ENCODE assay signal across 8 cellular contexts in the genomic region with DNA sequence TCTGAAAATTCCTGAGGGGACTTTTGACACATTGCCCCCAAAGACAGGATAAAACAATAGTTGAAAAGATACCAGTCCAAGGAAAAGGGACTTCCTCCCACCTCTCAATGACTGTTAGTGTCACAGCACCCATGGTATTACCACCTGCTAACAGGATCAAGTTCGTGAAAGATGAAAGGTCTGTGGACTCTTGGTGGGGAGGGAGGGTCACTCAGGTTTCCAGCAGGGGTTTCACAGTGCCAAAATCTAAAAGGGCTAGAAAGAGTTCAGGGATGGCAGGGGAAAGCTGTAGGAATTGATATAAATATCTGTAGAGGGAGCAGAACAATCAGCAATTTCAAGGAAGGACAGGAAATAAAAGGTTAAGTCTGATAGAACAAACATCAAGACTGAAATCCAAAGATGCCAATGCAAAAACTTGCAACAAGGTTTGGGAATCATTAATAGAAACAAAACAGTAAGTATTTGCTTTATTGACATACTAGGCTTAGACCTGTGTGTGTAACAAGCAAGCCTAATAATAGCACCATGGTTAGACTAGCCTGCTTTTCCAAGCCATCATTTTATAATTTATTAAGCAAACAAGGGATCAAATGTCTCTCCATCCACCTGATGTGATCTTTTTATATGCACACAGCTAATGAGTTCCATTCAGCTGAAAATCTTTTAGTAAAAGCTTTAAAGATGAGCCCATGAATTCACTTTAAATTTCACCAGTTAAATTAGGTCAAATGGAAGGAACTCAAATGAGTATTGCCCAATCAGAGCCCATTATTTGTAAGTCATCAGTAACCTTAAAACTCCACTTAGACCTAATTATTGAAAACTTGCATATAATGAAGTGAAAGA. TPM values are rescaled to one million over a fixed set of nuclear protein-coding genes. Genes with fewer than 3 reads are reported as not detected.
DNase-seq lines count a peak whose midpoint lies in the region; ATAC-seq, FAIRE-seq and TF ChIP-seq lines count a peak whose summit lies in the region.

No MANE protein-coding gene starts in this region.

- H2AFZ ChIP-seq in astrocyte (ENCODE audit: low read depth, low read length): no peak overlapping the region

- FAIRE-seq in astrocyte (lab: Jason Lieb, UNC): no peak

- H4K20me1 ChIP-seq in astrocyte (ENCODE audit: insufficient read depth, low read length): peaks cover 79% of the 10 kb centered on the region

- no peaks in the 10 kb centered on the region for H3K9me3 Mint-ChIP-seq in stimulated activated naive CD8-positive, alpha-beta T cell treated with anti-CD3 and anti-CD28 coated beads, Interleukin-15, Interleukin-2, amounts not matched to agents 100 ng/mL and 50 ng/mL, for 24 hours
- no peaks in the 10 kb centered on the region for H3K9me3 Mint-ChIP-seq in astrocyte (ENCODE audit: unreplicated experiment)

- no peaks in the 10 kb centered on the region for H3K27me3 Mint-ChIP-seq in stimulated activated naive CD8-positive, alpha-beta T cell treated with anti-CD3 and anti-CD28 coated beads, Interleukin-15, Interleukin-2, amounts not matched to agents 100 ng/mL and 50 ng/mL, for 24 hours
- H3K27me3 Mint-ChIP-seq in astrocyte (ENCODE audit: low read depth, unreplicated experiment): no peaks in the 10 kb centered on the region

- H3K36me3 ChIP-seq in astrocyte (ENCODE audit: insufficient read depth, low read length): peaks cover 56% of the 10 kb centered on the region

- peak overlapping the region; percentile 98 for H3K4me3 ChIP-seq in astrocyte (ENCODE audit: insufficient read depth, low read depth, low read length)

- ATAC-seq in stimulated activated naive CD8-positive, alpha-beta T cell treated with anti-CD3 and anti-CD28 coated beads, Interleukin-15, Interleukin-2, amounts not matched to agents 100 U/mL and 50 U/mL, for 24 hours: no peak
- ATAC-seq in GM21360 (IDR thresholded peaks at IDR 0.05; ENCODE audit: unreplicated experiment): no peak

- peaks cover 69% of the 10 kb centered on the region for H3K4me1 Mint-ChIP-seq in stimulated activated naive CD8-positive, alpha-beta T cell treated with anti-CD3 and anti-CD28 coated beads, Interleukin-15, Interleukin-2, amounts not matched to agents 100 ng/mL and 50 ng/mL, for 24 hours (ENCODE audit: low read depth)
- H3K4me1 Mint-ChIP-seq in astrocyte (ENCODE audit: low read depth, unreplicated experiment): peaks cover 17% of the 10 kb centered on the region

- H3K4me1 ChIP-seq in astrocyte (ENCODE audit: insufficient read depth, low read length): peaks cover 40% of the 10 kb centered on the region

- no peaks in the 10 kb centered on the region for H3K9me3 ChIP-seq in astrocyte (ENCODE audit: insufficient read depth, low read depth, low read length)

- peaks cover 79% of the 10 kb centered on the region for H3K36me3 Mint-ChIP-seq in stimulated activated naive CD8-positive, alpha-beta T cell treated with anti-CD3 and anti-CD28 coated beads, Interleukin-15, Interleukin-2, amounts not matched to agents 100 ng/mL and 50 ng/mL, for 24 hours (ENCODE audit: low read depth)
- H3K36me3 Mint-ChIP-seq in astrocyte (ENCODE audit: low read depth, unreplicated experiment): peaks cover 51% of the 10 kb centered on the region

- peak overlapping the region; percentile 96 for H3K27ac Mint-ChIP-seq in stimulated activated naive CD8-positive, alpha-beta T cell treated with anti-CD3 and anti-CD28 coated beads, Interleukin-15, Interleukin-2, amounts not matched to agents 100 ng/mL and 50 ng/mL, for 24 hours
- H3K27ac Mint-ChIP-seq in astrocyte (ENCODE audit: unreplicated experiment): peak overlapping the region; percentile 93

- H3K27ac ChIP-seq in astrocyte (ENCODE audit: low read depth, low read length): peak overlapping the region; percentile 98

- H3K27me3 ChIP-seq in astrocyte (ENCODE audit: insufficient read depth, low read length): no peaks in the 10 kb centered on the region

- H3K79me2 ChIP-seq in astrocyte (ENCODE audit: insufficient read depth, low read length): peaks cover 90% of the 10 kb centered on the region

- H3K4me3 Mint-ChIP-seq in stimulated activated naive CD8-positive, alpha-beta T cell treated with anti-CD3 and anti-CD28 coated beads, Interleukin-15, Interleukin-2, amounts not matched to agents 100 ng/mL and 50 ng/mL, for 24 hours: peak overlapping the region; percentile 100
- peak overlapping the region; percentile 100 for H3K4me3 Mint-ChIP-seq in astrocyte (ENCODE audit: unreplicated experiment)

- H3K9ac ChIP-seq in astrocyte (ENCODE audit: low read length): peak overlapping the region; percentile 98

- peak overlapping the region; percentile 96 for H3K4me2 ChIP-seq in astrocyte (ENCODE audit: low read length)

- DNase-seq in stimulated activated naive CD8-positive, alpha-beta T cell treated with anti-CD3 and anti-CD28 coated beads, Interleukin-15, Interleukin-2, amounts not matched to agents 100 U/mL and 50 U/mL, for 24 hours: no peak
- DNase-seq in astrocyte (ENCODE audit: low read depth) (no peak), lung microvascular endothelial cell (ENCODE audit: low read depth in 2 of 2) (peak; percentile 5 to 20), DMS79 treated with DMSO at 0.1 percent for 48 hours (lab: John Stamatoyannopoulos, UW) (no peak), kidney glomerular epithelial cell (lab: John Stamatoyannopoulos, UW) (no peak), NCI-H2227 (lab: John Stamatoyannopoulos, UW; ENCODE audit: unreplicated experiment) (no peak)

- TF ChIP-seq CTCF in astrocyte (IDR thresholded peaks at IDR 0.05; ENCODE audit: insufficient read depth, low read depth, low read length): no peak

RNA-seq across cellular contexts. Expression of gene MCL1, which starts 3.7 kb away (rescaled TPM):
- total RNA-seq in astrocyte: 196 and 210 TPM in 2 replicates
- 114 and 208 TPM in 2 replicates for total RNA-seq in lung microvascular endothelial cell

RNA-seq across cellular contexts. Expression of gene ADAMTSL4, which starts 26.5 kb away (rescaled TPM):
- 5.3 and 6.7 TPM in 2 replicates for total RNA-seq in astrocyte
- 0.20 and 0.22 TPM in 2 replicates for total RNA-seq in lung microvascular endothelial cell

RNA-seq across cellular contexts. Expression of gene ENSA, which starts 53.7 kb away (rescaled TPM):
- total RNA-seq in astrocyte (83.9 and 99.6 TPM in 2 replicates), lung microvascular endothelial cell (66.0 and 75.2 TPM in 2 replicates)

Comparison
In these comparisons a context has a peak if more than half of its experiments do, and no peak if none do; other contexts are left out.
1. DNase-seq: peak in lung microvascular endothelial cell (2 of 2); none in stimulated activated naive CD8-positive, alpha-beta T cell treated with anti-CD3 and anti-CD28 coated beads, Interleukin-15, Interleukin-2, amounts not matched to agents 100 U/mL and 50 U/mL, for 24 hours (single experiment), astrocyte (single experiment), DMS79 treated with DMSO at 0.1 percent for 48 hours (single experiment), kidney glomerular epithelial cell (single experiment) and NCI-H2227 (single experiment).